8 cellular contexts compared by ENCODE assay signal in the genomic region with DNA sequence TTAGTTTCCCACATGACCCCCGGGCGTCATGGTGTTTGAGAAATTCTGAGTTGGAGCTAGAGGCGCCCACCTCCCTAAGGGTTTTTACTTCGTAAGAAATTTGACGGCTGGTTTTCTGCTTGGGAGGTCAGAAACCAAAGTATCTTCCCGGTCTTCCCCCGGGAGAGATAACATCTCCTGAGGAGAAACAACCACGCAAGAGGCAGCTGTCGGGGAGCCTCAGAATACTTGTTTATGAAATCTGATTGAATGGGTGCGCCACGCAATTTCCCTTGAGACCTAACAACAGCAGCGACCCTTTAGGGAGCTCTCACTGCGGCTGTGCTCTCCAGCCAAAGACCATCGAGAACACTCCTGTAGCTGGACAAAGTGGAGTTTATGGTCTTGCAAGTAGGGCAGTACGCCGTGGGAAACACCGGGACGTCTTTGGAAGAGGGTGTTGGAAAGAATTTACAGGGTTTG.
DNase-seq lines count a peak whose midpoint lies in the region; ATAC-seq and FAIRE-seq lines count a peak whose summit lies in the region.

No MANE protein-coding gene starts in this region.

- ATAC-seq in HG03354 (IDR thresholded peaks at IDR 0.05; ENCODE audit: poor library complexity, severe bottlenecking, unreplicated experiment): peak; percentile 16

- peaks cover 19% of the 10 kb centered on the region for H3K4me1 ChIP-seq in effector memory CD4-positive, alpha-beta T cell (ENCODE audit: control insufficient read depth, insufficient read depth, low read length, poor library complexity, severe bottlenecking)

- peak; percentile 45 for DNase-seq in GM03348 (ENCODE audit: low spot score)
- no peak for DNase-seq in SK-N-MC (ENCODE audit: low read depth, low spot score)
- no peak for DNase-seq in effector memory CD4-positive, alpha-beta T cell
- peak; percentile 64 for DNase-seq in midbrain (lab: John Stamatoyannopoulos, UW)
- DNase-seq in urothelium cell line (ENCODE audit: low spot score): peak; percentile 29
- DNase-seq in globus pallidus (ENCODE audit: low spot score): no peak
- no peak for DNase-seq in HPDE6-E6E7 (ENCODE audit: extremely low spot score)

- peaks cover 35% of the 10 kb centered on the region for H3K36me3 ChIP-seq in SK-N-MC (ENCODE audit: insufficient read depth, low read length)
- H3K36me3 ChIP-seq in effector memory CD4-positive, alpha-beta T cell (ENCODE audit: control insufficient read depth, insufficient read depth, low read length): peaks cover 8% of the 10 kb centered on the region

- H3K27me3 ChIP-seq in effector memory CD4-positive, alpha-beta T cell (replicated peaks; ENCODE audit: control insufficient read depth, insufficient read depth, low read length, poor library complexity, severe bottlenecking): no peaks in the 10 kb centered on the region

- H3K4me3 ChIP-seq in SK-N-MC: peak overlapping the region; percentile 84
- peak overlapping the region; percentile 78 for H3K4me3 ChIP-seq in effector memory CD4-positive, alpha-beta T cell (ENCODE audit: insufficient read depth, low read depth, low read length, poor library complexity, severe bottlenecking)

- FAIRE-seq in urothelium cell line (lab: Jason Lieb, UNC): no peak

- H3K9ac ChIP-seq in SK-N-MC (ENCODE audit: insufficient read length): peak overlapping the region; percentile 86

- H3K9me3 ChIP-seq in SK-N-MC (ENCODE audit: low read depth, low read length): no peaks in the 10 kb centered on the region
- H3K9me3 ChIP-seq in effector memory CD4-positive, alpha-beta T cell (ENCODE audit: control insufficient read depth, low read length): no peaks in the 10 kb centered on the region

- peak overlapping the region; percentile 92 for H3K27ac ChIP-seq in SK-N-MC
- H3K27ac ChIP-seq in effector memory CD4-positive, alpha-beta T cell (ENCODE audit: insufficient read depth, low read length, poor library complexity, severe bottlenecking): peak overlapping the region; percentile 94

Comparison
In these comparisons a context has a peak if more than half of its experiments do, and no peak if none do; other contexts are left out.
1. DNase-seq: peak in GM03348 (single experiment), midbrain (single experiment) and urothelium cell line (single experiment); none in SK-N-MC (single experiment), effector memory CD4-positive, alpha-beta T cell (0 of 3), globus pallidus (single experiment) and HPDE6-E6E7 (single experiment).